Comparison of ENCODE assay signal across 24 cellular contexts in the genomic region with DNA sequence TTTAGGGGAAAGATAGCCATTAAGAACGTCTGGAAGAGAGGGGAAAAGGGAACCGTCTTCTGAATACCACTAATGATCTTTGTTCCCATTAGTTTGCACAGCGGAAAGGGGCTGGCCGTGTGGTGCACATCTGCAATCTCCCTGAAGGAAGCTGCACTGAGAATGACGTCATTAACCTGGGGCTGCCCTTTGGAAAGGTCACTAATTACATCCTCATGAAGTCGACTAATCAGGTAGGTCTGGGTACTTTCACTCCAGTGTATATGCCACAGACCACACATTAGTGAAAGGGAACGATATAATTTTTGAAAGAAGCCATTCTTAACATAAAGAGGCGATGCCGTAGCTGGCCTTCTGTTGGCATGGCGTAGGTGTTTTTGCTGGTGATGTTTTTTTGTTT.
DNase-seq lines count a peak whose midpoint lies in the region; ATAC-seq, FAIRE-seq and TF ChIP-seq lines count a peak whose summit lies in the region.
"Had no signal": no experiment of that assay in that cellular context is flagged by ENCODE, and none has a peak within 500 bp of the region (broad histone marks: within the 10 kb centered on the region; RNA-seq: fewer than 3 reads in every experiment).

No MANE protein-coding gene starts in this region.

- POLR2A ChIA-PET in endothelial cell of umbilical vein (lab: Charles Lee): no interaction called here
- POLR2A ChIA-PET in CD8-positive, alpha-beta memory T cell (lab: Charles Lee): interaction anchor here (0.6 kb wide), 1 partner anchor 758 kb away, joined by 3 read pairs; no protein-coding TSS in a partner anchor

- DNase-seq in NCI-H82 (lab: John Stamatoyannopoulos, UW) (peak; percentile 23), NCI-H82 treated with DMSO at 0.1 percent for 48 hours (lab: John Stamatoyannopoulos, UW; ENCODE audit: unreplicated experiment) (no peak), SK-N-DZ (ENCODE audit: low spot score) (peak; percentile 93), endothelial cell of umbilical vein (ENCODE audit: low read depth, low spot score) (no peak), amygdala (lab: John Stamatoyannopoulos, UW) (no peak), SW480 (ENCODE audit: low spot score) (no peak)
- peak; percentile 17 for DNase-seq in stimulated activated naive B cell treated with anti-CD40 and anti-IgM and Interleukin-4, amounts not matched to agents 10 μg/mL and 1 μg/mL and 100 μg/mL, for 72 hours
- no peak for DNase-seq in CD8-positive, alpha-beta memory T cell
- DNase-seq: ACHN; Calu3; CD4-positive, alpha-beta memory T cell; GDM1; Kasumi-1; NCI-H1694; NCI-H2081; NCI-H2171; NCI-H345; NCI-H524; OCI-M1; SJCRH30 had no signal

- H3K36me3 ChIP-seq in endothelial cell of umbilical vein (ENCODE audit: control insufficient read depth in 2 of 2, extremely low read depth in 1 of 2, insufficient read depth in 2 of 2, low read length in 2 of 2): no peaks in the 10 kb centered on the region
- H3K36me3 ChIP-seq in CD8-positive, alpha-beta memory T cell (ENCODE audit: insufficient read depth, low read length): no peaks in the 10 kb centered on the region
- H3K36me3 ChIP-seq: BLaER1 treated with 17β-estradiol and CSF1 and Interleukin-3, amounts not matched to agents 10 nM and 100 nM had no signal

- peak; percentile 83 for ATAC-seq in stimulated activated naive B cell treated with anti-CD40 and anti-IgM and Interleukin-4, amounts not matched to agents 10 μg/mL and 1 μg/mL and 100 μg/mL, for 72 hours (replicated peaks)

- peaks cover 10 to 13% of the 10 kb centered on the region in 2 experiments for H3K27me3 ChIP-seq in endothelial cell of umbilical vein (ENCODE audit: control insufficient read depth in 2 of 2, insufficient read depth in 2 of 2, low read length in 2 of 2)
- H3K27me3 ChIP-seq in CD8-positive, alpha-beta memory T cell (ENCODE audit: insufficient read depth, low read length, poor library complexity, severe bottlenecking): no peaks in the 10 kb centered on the region
- H3K27me3 ChIP-seq: BLaER1 treated with 17β-estradiol and CSF1 and Interleukin-3, amounts not matched to agents 10 nM and 100 nM; SJCRH30 had no signal

- no peak for FAIRE-seq in endothelial cell of umbilical vein (lab: Jason Lieb, UNC)
- FAIRE-seq: GM19239, RCC 7860 had no signal

- no peaks in the 10 kb centered on the region for H4K20me1 ChIP-seq in endothelial cell of umbilical vein (replicated peaks; ENCODE audit: control insufficient read depth, extremely low read depth, insufficient read depth, low read length)
- H4K20me1 ChIP-seq: BLaER1 treated with 17β-estradiol and CSF1 and Interleukin-3, amounts not matched to agents 10 nM and 100 nM had no signal

- no peaks in the 10 kb centered on the region for H3K79me2 ChIP-seq in endothelial cell of umbilical vein (ENCODE audit: control insufficient read depth, insufficient read depth, low read length)

- no peak overlapping the region for H3K9ac ChIP-seq in endothelial cell of umbilical vein (replicated peaks; ENCODE audit: extremely low read depth, insufficient read depth, low read length)
- H3K9ac ChIP-seq: BLaER1 treated with 17β-estradiol and CSF1 and Interleukin-3, amounts not matched to agents 10 nM and 100 nM had no signal

- no peak overlapping the region for H3K27ac ChIP-seq in endothelial cell of umbilical vein (ENCODE audit: insufficient read depth, low read depth, low read length)
- no peak overlapping the region for H3K27ac ChIP-seq in CD8-positive, alpha-beta memory T cell (ENCODE audit: low read depth, low read length)
- H3K27ac ChIP-seq: 22Rv1; BLaER1 treated with 17β-estradiol and CSF1 and Interleukin-3, amounts not matched to agents 10 nM and 100 nM; SJCRH30 had no signal

- no peak overlapping the region for H3K4me2 ChIP-seq in endothelial cell of umbilical vein (ENCODE audit: insufficient read depth, low read length)
- H3K4me2 ChIP-seq: BLaER1 treated with 17β-estradiol and CSF1 and Interleukin-3, amounts not matched to agents 10 nM and 100 nM had no signal

- dilution Hi-C loops in endothelial cell of umbilical vein (cut with MboI; ENCODE audit: extremely low pct_ligation_motif_present, low sequenced_read_pairs): no loop called here

- CTCF ChIA-PET in endothelial cell of umbilical vein (lab: Charles Lee): no interaction called here
- CTCF ChIA-PET in CD8-positive, alpha-beta memory T cell (lab: Charles Lee): interaction anchor here (1.2 kb wide), 1 partner anchor 75 kb away, joined by 3 read pairs; no protein-coding TSS in a partner anchor

- no peak overlapping the region for H3K27ac Mint-ChIP-seq in stimulated activated naive B cell treated with anti-CD40 and anti-IgM and Interleukin-4, amounts not matched to agents 10 μg/mL and 1 μg/mL and 100 μg/mL, for 72 hours
- H3K27ac Mint-ChIP-seq in CD8-positive, alpha-beta memory T cell: no peak overlapping the region
- H3K27ac Mint-ChIP-seq: CD4-positive, alpha-beta memory T cell had no signal

- no peak overlapping the region for H3K4me3 Mint-ChIP-seq in stimulated activated naive B cell treated with anti-CD40 and anti-IgM and Interleukin-4, amounts not matched to agents 10 μg/mL and 1 μg/mL and 100 μg/mL, for 72 hours
- no peak overlapping the region for H3K4me3 Mint-ChIP-seq in CD8-positive, alpha-beta memory T cell
- H3K4me3 Mint-ChIP-seq: CD4-positive, alpha-beta memory T cell had no signal

- H3K9me3 ChIP-seq in endothelial cell of umbilical vein (replicated peaks; ENCODE audit: control insufficient read depth, insufficient read depth, low read length): no peaks in the 10 kb centered on the region
- no peaks in the 10 kb centered on the region for H3K9me3 ChIP-seq in CD8-positive, alpha-beta memory T cell (ENCODE audit: low read length)
- H3K9me3 ChIP-seq: BLaER1 treated with 17β-estradiol and CSF1 and Interleukin-3, amounts not matched to agents 10 nM and 100 nM; SJCRH30 had no signal

- TF ChIP-seq POLR2A in endothelial cell of umbilical vein (IDR thresholded peaks at IDR 0.05; ENCODE audit: low read depth, low read length): no peak

- H3K4me1 Mint-ChIP-seq in stimulated activated naive B cell treated with anti-CD40 and anti-IgM and Interleukin-4, amounts not matched to agents 10 μg/mL and 1 μg/mL and 100 μg/mL, for 72 hours: peaks cover 14 to 15% of the 10 kb centered on the region in 2 donors
- peaks cover 2 to 7% (median 4%) of the 10 kb centered on the region in 3 donors for H3K4me1 Mint-ChIP-seq in CD8-positive, alpha-beta memory T cell

- no peak overlapping the region for H3K4me3 ChIP-seq in endothelial cell of umbilical vein (replicated peaks in 1 of 3; ENCODE audit: insufficient read depth in 1 of 3, low read depth in 1 of 3, low read length in 3 of 3)
- H3K4me3 ChIP-seq in CD8-positive, alpha-beta memory T cell (ENCODE audit: low read length): no peak overlapping the region
- H3K4me3 ChIP-seq: BLaER1 treated with 17β-estradiol and CSF1 and Interleukin-3, amounts not matched to agents 10 nM and 100 nM; SJCRH30 had no signal

- no TSS peak for BruUV-seq in endothelial cell of umbilical vein (replicated peaks; lab: Mats Ljungman, UMichigan)

- H3K9me1 ChIP-seq in endothelial cell of umbilical vein (replicated peaks; ENCODE audit: control insufficient read depth, extremely low read depth, insufficient read depth, low read length): no peaks in the 10 kb centered on the region

- H3K27me3 Mint-ChIP-seq in stimulated activated naive B cell treated with anti-CD40 and anti-IgM and Interleukin-4, amounts not matched to agents 10 μg/mL and 1 μg/mL and 100 μg/mL, for 72 hours: peaks cover 0 to 9% of the 10 kb centered on the region in 2 donors
- H3K27me3 Mint-ChIP-seq in CD8-positive, alpha-beta memory T cell: no peaks in the 10 kb centered on the region
- H3K27me3 Mint-ChIP-seq: CD4-positive, alpha-beta memory T cell had no signal

- peaks cover under 1% of the 10 kb centered on the region for H3K4me1 ChIP-seq in endothelial cell of umbilical vein (ENCODE audit: control insufficient read depth, extremely low read depth, insufficient read depth, low read length)
- H3K4me1 ChIP-seq in CD8-positive, alpha-beta memory T cell (ENCODE audit: insufficient read depth, low read length): peaks cover 6% of the 10 kb centered on the region

- H2AFZ ChIP-seq in endothelial cell of umbilical vein (ENCODE audit: low read depth, low read length): no peak overlapping the region

- intact Hi-C loops in endothelial cell of umbilical vein (cut with micrococcal nuclease): no loop called here

- no peaks in the 10 kb centered on the region for H3K9me3 Mint-ChIP-seq in stimulated activated naive B cell treated with anti-CD40 and anti-IgM and Interleukin-4, amounts not matched to agents 10 μg/mL and 1 μg/mL and 100 μg/mL, for 72 hours
- H3K9me3 Mint-ChIP-seq in CD8-positive, alpha-beta memory T cell: no peaks in the 10 kb centered on the region
- H3K9me3 Mint-ChIP-seq: CD4-positive, alpha-beta memory T cell had no signal

- no peak for TF ChIP-seq CTCF in endothelial cell of umbilical vein (IDR thresholded peaks at IDR 0.05; ENCODE audit: extremely low read depth in 1 of 2, insufficient read depth in 1 of 2, low read depth in 1 of 2, low read length in 2 of 2)

- no peaks in the 10 kb centered on the region for H3K36me3 Mint-ChIP-seq in stimulated activated naive B cell treated with anti-CD40 and anti-IgM and Interleukin-4, amounts not matched to agents 10 μg/mL and 1 μg/mL and 100 μg/mL, for 72 hours
- peaks cover 0 to 3% (median 0%) of the 10 kb centered on the region in 3 donors for H3K36me3 Mint-ChIP-seq in CD8-positive, alpha-beta memory T cell
- H3K36me3 Mint-ChIP-seq: CD4-positive, alpha-beta memory T cell had no signal

TF ChIP-seq in endothelial cell of umbilical vein, 7 proteins besides CTCF, POLR2A, EP300 and RAD21:
- TF ChIP-seq FOS (IDR thresholded peaks at IDR 0.05; ENCODE audit: borderline replicate concordance, insufficient read depth, low read length) (no peak), JUN (IDR thresholded peaks at IDR 0.05; ENCODE audit: borderline replicate concordance, insufficient read depth, insufficient read length, low read depth) (peak; percentile 21)
- TF ChIP-seq, protein P1, sequence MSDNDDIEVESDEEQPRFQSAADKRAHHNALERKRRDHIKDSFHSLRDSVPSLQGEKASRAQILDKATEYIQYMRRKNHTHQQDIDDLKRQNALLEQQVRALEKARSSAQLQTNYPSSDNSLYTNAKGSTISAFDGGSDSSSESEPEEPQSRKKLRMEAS (IDR thresholded peaks at IDR 0.05; ENCODE audit: insufficient read depth, insufficient read length): no peak
TF ChIP-seq in endothelial cell of umbilical vein: peak in this region for 1.

Comparison
In these comparisons a context has a peak if more than half of its experiments do, and no peak if none do; other contexts are left out.
1. DNase-seq: peak in NCI-H82 (single experiment), SK-N-DZ (single experiment) and stimulated activated naive B cell treated with anti-CD40 and anti-IgM and Interleukin-4, amounts not matched to agents 10 μg/mL and 1 μg/mL and 100 μg/mL, for 72 hours (single experiment); none in NCI-H82 treated with DMSO at 0.1 percent for 48 hours (single experiment), endothelial cell of umbilical vein (single experiment), amygdala (0 of 56), SW480 (single experiment) and CD8-positive, alpha-beta memory T cell (0 of 5).